19 cellular contexts compared by ENCODE assay signal in the genomic region with DNA sequence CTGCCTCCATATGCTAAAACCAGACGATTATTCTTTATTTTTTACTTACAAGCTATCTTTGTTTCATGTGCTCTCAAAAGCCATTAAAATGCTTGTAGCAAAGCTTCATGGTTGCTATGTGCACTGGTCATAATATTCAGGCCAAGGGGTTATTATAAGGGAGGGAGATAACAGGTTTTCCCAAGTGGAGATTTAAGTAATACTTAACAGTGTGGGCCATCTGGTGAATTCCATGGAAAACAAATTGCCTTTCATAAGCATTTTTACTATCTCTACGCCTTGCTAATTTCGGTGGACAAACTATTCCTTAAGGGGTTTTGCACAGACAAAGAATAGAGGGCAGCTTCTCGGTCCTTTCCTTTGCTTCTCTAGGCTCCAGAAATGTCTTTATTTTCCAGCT.
"Had no signal": no experiment of that assay in that cellular context is flagged by ENCODE, and none has a peak within 500 bp of the region (broad histone marks: within the 10 kb centered on the region; RNA-seq: fewer than 3 reads in every experiment).

No MANE protein-coding gene starts in this region.

- DNase-seq: cortex of kidney; dorsolateral prefrontal cortex; effector CD8-positive, alpha-beta T cell; heart right ventricle; hypothalamus; kidney glomerular epithelial cell; mammary epithelial cell; naive thymus-derived CD4-positive, alpha-beta T cell; nephron progenitor cell; psoas muscle; retina; sigmoid colon; stimulated activated CD4-positive, alpha-beta T cell treated with anti-CD3 and anti-CD28 coated beads, Interleukin-2, amount 100 ng/mL, for 24 hours; stimulated activated CD4-positive, alpha-beta T cell treated with anti-CD3 and anti-CD28 coated beads, Interleukin-4, amount 100 ng/mL, for 4 hours; stimulated activated naive CD4-positive, alpha-beta T cell had no signal

- H3K4me1 Mint-ChIP-seq: naive thymus-derived CD4-positive, alpha-beta T cell; nephron progenitor cell had no signal

- H3K4me3 Mint-ChIP-seq: naive thymus-derived CD4-positive, alpha-beta T cell; nephron progenitor cell; type B pancreatic cell had no signal

- H3K4me3 ChIP-seq: dorsolateral prefrontal cortex, heart right ventricle, psoas muscle, sigmoid colon, skin epidermis had no signal

- H3K79me2 ChIP-seq: parathyroid adenoma had no signal

- H3K36me3 Mint-ChIP-seq: naive thymus-derived CD4-positive, alpha-beta T cell; type B pancreatic cell had no signal

- H3K9me3 ChIP-seq: heart right ventricle, psoas muscle, sigmoid colon had no signal

- H3K9me3 Mint-ChIP-seq: nephron progenitor cell, type B pancreatic cell had no signal

- H3K27ac ChIP-seq: heart right ventricle, parathyroid adenoma, psoas muscle, sigmoid colon, skin epidermis had no signal

- H3K4me1 ChIP-seq: heart right ventricle, parathyroid adenoma, psoas muscle, sigmoid colon had no signal

- H3K36me3 ChIP-seq: heart right ventricle, sigmoid colon had no signal

- H3K27ac Mint-ChIP-seq: naive thymus-derived CD4-positive, alpha-beta T cell; nephron progenitor cell; type B pancreatic cell had no signal

- H3K27me3 ChIP-seq: dorsolateral prefrontal cortex, sigmoid colon had no signal

- H2AFZ ChIP-seq: parathyroid adenoma had no signal

- ATAC-seq: esophagus mucosa; naive thymus-derived CD4-positive, alpha-beta T cell; psoas muscle had no signal
